17 cellular contexts compared by ENCODE assay signal in the genomic region with DNA sequence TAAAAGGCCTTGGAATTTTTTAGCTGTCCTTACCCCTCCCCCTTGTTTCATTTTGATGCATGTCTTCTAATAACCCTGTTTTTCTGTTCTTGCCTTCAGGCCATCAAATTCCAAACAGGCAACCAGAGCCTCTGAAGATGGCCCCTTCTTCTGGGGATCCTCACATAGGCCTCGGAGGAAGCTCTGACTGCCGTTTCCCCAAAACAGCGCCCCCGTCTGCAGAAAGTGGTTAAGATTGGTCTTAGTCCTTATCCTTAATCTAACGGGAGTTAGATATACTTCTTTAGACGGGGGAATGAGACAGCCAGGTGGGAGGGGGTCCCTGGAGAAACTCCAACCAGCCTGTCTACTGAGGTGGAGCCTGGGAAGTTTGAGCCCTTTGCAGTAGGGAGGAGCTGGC.
"Had no signal": no experiment of that assay in that cellular context is flagged by ENCODE, and none has a peak within 500 bp of the region (broad histone marks: within the 10 kb centered on the region; RNA-seq: fewer than 3 reads in every experiment).

No MANE protein-coding gene starts in this region.

- ATAC-seq: activated CD4-positive, alpha-beta T cell treated with anti-CD3 and anti-CD28 coated beads for 36 hours; activated naive CD4-positive, alpha-beta T cell treated with anti-CD3 and anti-CD28 coated beads, Interleukin-2, amount 50 U/mL, for 72 hours; left cardiac atrium; naive thymus-derived CD4-positive, alpha-beta T cell; stimulated activated naive B cell treated with anti-CD40 and anti-IgM and Interleukin-4, amounts not matched to agents 10 μg/mL and 1 μg/mL and 100 μg/mL, for 72 hours; upper lobe of right lung had no signal

- H3K27me3 ChIP-seq: adrenal gland, hepatocyte, neutrophil, spleen, upper lobe of right lung had no signal

- H3K79me2 ChIP-seq: hepatocyte had no signal

- H3K36me3 Mint-ChIP-seq: activated naive CD4-positive, alpha-beta T cell treated with anti-CD3 and anti-CD28 coated beads, Interleukin-2, amount 50 U/mL, for 72 hours; naive thymus-derived CD4-positive, alpha-beta T cell had no signal

- H3K4me1 ChIP-seq: adrenal gland, spleen, upper lobe of right lung had no signal

- H3K9me3 ChIP-seq: adrenal gland, neutrophil, upper lobe of right lung had no signal

- H3K4me1 Mint-ChIP-seq: activated CD4-positive, alpha-beta T cell treated with anti-CD3 and anti-CD28 coated beads for 36 hours; naive thymus-derived CD4-positive, alpha-beta T cell had no signal

- H3K27ac Mint-ChIP-seq: activated CD4-positive, alpha-beta T cell treated with anti-CD3 and anti-CD28 coated beads for 36 hours; activated naive CD4-positive, alpha-beta T cell treated with anti-CD3 and anti-CD28 coated beads, Interleukin-2, amount 50 U/mL, for 72 hours; naive thymus-derived CD4-positive, alpha-beta T cell; stimulated activated naive B cell treated with anti-CD40 and anti-IgM and Interleukin-4, amounts not matched to agents 10 μg/mL and 1 μg/mL and 100 μg/mL, for 72 hours had no signal

- H3K4me3 ChIP-seq: adrenal gland, hepatocyte, spleen, upper lobe of right lung had no signal

- DNase-seq: activated CD4-positive, alpha-beta T cell treated with anti-CD3 and anti-CD28 coated beads for 36 hours; activated CD4-positive, alpha-beta T cell treated with anti-CD3 and anti-CD28 coated beads, Interleukin-2, amount 50 U/mL, for 48 hours; activated gamma-delta T cell; adrenal gland; cerebellar nuclear complex; dermis blood vessel endothelial cell; effector memory CD4-positive, alpha-beta T cell; left cardiac atrium; mesenchymal stem cell; naive thymus-derived CD4-positive, alpha-beta T cell; spleen; stimulated activated naive B cell treated with anti-CD40 and anti-IgM and Interleukin-4, amounts not matched to agents 10 μg/mL and 1 μg/mL and 100 μg/mL, for 72 hours; T1000; upper lobe of right lung had no signal

- H3K36me3 ChIP-seq: adrenal gland, neutrophil, spleen, upper lobe of right lung had no signal

- H3K4me2 ChIP-seq: hepatocyte had no signal

- H3K4me3 Mint-ChIP-seq: activated CD4-positive, alpha-beta T cell treated with anti-CD3 and anti-CD28 coated beads for 36 hours; naive thymus-derived CD4-positive, alpha-beta T cell; stimulated activated naive B cell treated with anti-CD40 and anti-IgM and Interleukin-4, amounts not matched to agents 10 μg/mL and 1 μg/mL and 100 μg/mL, for 72 hours had no signal

- H2AFZ ChIP-seq: hepatocyte had no signal

- H3K27me3 Mint-ChIP-seq: activated CD4-positive, alpha-beta T cell treated with anti-CD3 and anti-CD28 coated beads for 36 hours; naive thymus-derived CD4-positive, alpha-beta T cell; stimulated activated naive B cell treated with anti-CD40 and anti-IgM and Interleukin-4, amounts not matched to agents 10 μg/mL and 1 μg/mL and 100 μg/mL, for 72 hours had no signal

- H3K27ac ChIP-seq: adrenal gland, hepatocyte, neutrophil, spleen, upper lobe of right lung had no signal
